In genomic region chr6:57173886-57174510, GRCh38 we compare ENCODE assay signal across 8 cellular contexts. TPM values are rescaled to one million over a fixed set of nuclear protein-coding genes. Genes with fewer than 3 reads are reported as not detected.
DNase-seq lines count a peak whose midpoint lies in the region; ATAC-seq and TF ChIP-seq lines count a peak whose summit lies in the region.

No MANE protein-coding gene starts in this region.

- CTCF ChIA-PET in PC-3 (lab: Charles Lee): no interaction called here

- POLR2A ChIA-PET in PC-3 (lab: Charles Lee; ENCODE audit: unreplicated experiment): no interaction called here

- ATAC-seq in PC-3 (peak; percentile 17; the same call in 1 of the 2 replicates), HG03571 (IDR thresholded peaks at IDR 0.05; ENCODE audit: unreplicated experiment) (no peak)

- H3K4me3 ChIP-seq in PC-3 (ENCODE audit: low read length) (peak overlapping the region; percentile 92), endocrine pancreas (ENCODE audit: control insufficient read depth, insufficient read depth, low read length) (peak overlapping the region; percentile 97), ovary (peak overlapping the region; percentile 75)

- H3K4me3 Mint-ChIP-seq in T-helper 2 cell treated with Interferon-gamma antibody and Interleukin-4, amounts not matched to agents 5 μg/mL and 100 μg/mL, for 36 hours: peak overlapping the region; percentile 97

- no peaks in the 10 kb centered on the region for H3K9me2 ChIP-seq in PC-3 (replicated peaks; ENCODE audit: low read length)

- H3K79me2 ChIP-seq in PC-3 (ENCODE audit: low read length): peaks cover 75% of the 10 kb centered on the region

- TF ChIP-seq CTCF in PC-3 (conservative IDR thresholded peaks at IDR 0.05; ENCODE audit: low read depth, low read length): no peak
- TF ChIP-seq CTCF in ovary (IDR thresholded peaks at IDR 0.05): no peak

- H3K9me3 Mint-ChIP-seq in T-helper 2 cell treated with Interferon-gamma antibody and Interleukin-4, amounts not matched to agents 5 μg/mL and 100 μg/mL, for 36 hours: no peaks in the 10 kb centered on the region

- DNase-seq in T-helper 2 cell treated with Interferon-gamma antibody and Interleukin-4, amounts not matched to agents 5 μg/mL and 100 μg/mL, for 36 hours (ENCODE audit: low spot score): no peak
- no peak for DNase-seq in T-helper 2 cell
- peak; percentile 77 for DNase-seq in PC-3
- DNase-seq in ovary: peak in 1 of 5 donors; percentile 32
- DNase-seq in NK-92 treated with Interleukin-12 subunit alpha and Interleukin-12 subunit beta, amount 100 ng/mL, for 24 hours (lab: John Stamatoyannopoulos, UW): no peak
- no peak for DNase-seq in foreskin melanocyte

- H3F3A ChIP-seq in PC-3 (ENCODE audit: low read length, unreplicated experiment): peaks cover 3% of the 10 kb centered on the region

- peak overlapping the region; percentile 69 for H3K27ac ChIP-seq in PC-3 (ENCODE audit: low read length)
- peak overlapping the region; percentile 83 to 96 for H3K27ac ChIP-seq in ovary

- peaks cover 19% of the 10 kb centered on the region for H3K4me1 ChIP-seq in PC-3 (ENCODE audit: insufficient read depth, low read length)
- peaks cover 14% of the 10 kb centered on the region for H3K4me1 ChIP-seq in endocrine pancreas (ENCODE audit: control insufficient read depth, insufficient read depth, low read length)
- peaks cover 9% of the 10 kb centered on the region for H3K4me1 ChIP-seq in ovary (ENCODE audit: insufficient read depth)

- peak overlapping the region; percentile 88 for H3K4me2 ChIP-seq in PC-3 (ENCODE audit: low read length)

- WGBS in ovary, 3 donors: 10 to 14% (median 11%) methylated on average over 5 of the region's 5 CpGs

- H3K9me3 ChIP-seq in PC-3 (ENCODE audit: low read length) (no peaks in the 10 kb centered on the region), endocrine pancreas (ENCODE audit: control insufficient read depth, low read length) (no peaks in the 10 kb centered on the region), ovary (no peaks in the 10 kb centered on the region)

- H4K20me1 ChIP-seq in PC-3 (ENCODE audit: low read length): 0 out of 2 replicates have a peak, but pooled peaks cover 3% of the 10 kb centered on the region

- BruUV-seq in PC-3 (replicated peaks; lab: Mats Ljungman, UMichigan): TSS peak; percentile 34

- H2AFZ ChIP-seq in PC-3 (ENCODE audit: low read length): peak overlapping the region; percentile 81

- peaks cover 44% of the 10 kb centered on the region for H3K4me1 Mint-ChIP-seq in T-helper 2 cell treated with Interferon-gamma antibody and Interleukin-4, amounts not matched to agents 5 μg/mL and 100 μg/mL, for 36 hours (ENCODE audit: low read depth)

- H3K36me3 Mint-ChIP-seq in T-helper 2 cell treated with Interferon-gamma antibody and Interleukin-4, amounts not matched to agents 5 μg/mL and 100 μg/mL, for 36 hours (ENCODE audit: low read depth): peaks cover 16% of the 10 kb centered on the region

- H3K27me3 Mint-ChIP-seq in T-helper 2 cell treated with Interferon-gamma antibody and Interleukin-4, amounts not matched to agents 5 μg/mL and 100 μg/mL, for 36 hours (ENCODE audit: low read depth): no peaks in the 10 kb centered on the region

- H3K9ac ChIP-seq in PC-3 (ENCODE audit: low read length): peak overlapping the region; percentile 86
- H3K9ac ChIP-seq in endocrine pancreas (ENCODE audit: control insufficient read depth, insufficient read depth, low read length): no peak overlapping the region

- intact Hi-C loops in PC-3 (cut with micrococcal nuclease): loop anchor here (2.0 to 5.0 kb wide), 5 partner anchors 93 to 272 kb away; partner anchors contain the start of genes BEND6 and KIAA1586
- intact Hi-C loops in ovary (cut with DNase I): no loop called here

- TF ChIP-seq POLR2A in ovary (IDR thresholded peaks at IDR 0.05): no peak

- peaks cover 2% of the 10 kb centered on the region; the same call in 1 of the 2 replicates for H3K36me3 ChIP-seq in PC-3 (ENCODE audit: low read depth, low read length)
- H3K36me3 ChIP-seq in endocrine pancreas (ENCODE audit: control insufficient read depth, insufficient read depth, low read length): no peaks in the 10 kb centered on the region
- no peaks in the 10 kb centered on the region for H3K36me3 ChIP-seq in ovary

- peak overlapping the region; percentile 97 for H3K27ac Mint-ChIP-seq in T-helper 2 cell treated with Interferon-gamma antibody and Interleukin-4, amounts not matched to agents 5 μg/mL and 100 μg/mL, for 36 hours

- no peak for TF ChIP-seq EP300 in ovary (IDR thresholded peaks at IDR 0.05)

- H3K27me3 ChIP-seq in PC-3 (ENCODE audit: low read length): no peaks in the 10 kb centered on the region
- no peaks in the 10 kb centered on the region for H3K27me3 ChIP-seq in endocrine pancreas (ENCODE audit: control insufficient read depth, insufficient read depth, low read length)
- H3K27me3 ChIP-seq in ovary: no peaks in the 10 kb centered on the region

RNA-seq across cellular contexts. Expression of gene BAG2, which starts 1.9 kb away (rescaled TPM):
- total RNA-seq in PC-3 (2014; rRNA removed) (8.9 and 10.4 TPM in 2 replicates), ovary (10 to 100 TPM in 5 of 7 donors, 1 to 10 TPM in 2; 9.4 to 18.2 (median 13.6) TPM)
- polyA plus RNA-seq in ovary: 10 to 100 TPM in 1 of 2 donors, 1 to 10 TPM in 1; 9.6 to 13.4 TPM

RNA-seq across cellular contexts. Expression of gene RAB23, which starts 48.1 kb away (rescaled TPM):
- 8.2 and 11.2 TPM in 2 replicates for total RNA-seq in PC-3 (2014; rRNA removed)
- total RNA-seq in ovary: 10 to 100 TPM; 14.2 to 24.7 (median 15.8) TPM
- polyA plus RNA-seq in ovary: 10 to 100 TPM; 16.7 to 31.0 TPM
